Comparison of ENCODE assay signal across 1 cellular context in genomic region chr1:159653201-159653600, GRCh38.
TF ChIP-seq lines count a peak whose summit lies in the region.

No MANE protein-coding gene starts in this region.

TF ChIP-seq in SK-N-SH treated with all-trans-retinoic acid at 6 μM for 48 hours, 23 proteins besides CTCF, POLR2A, EP300 and RAD21 (continued from another document):
- TF ChIP-seq PATZ1 (CRISPR knock-in tag; IDR thresholded peaks at IDR 0.05; ENCODE audit: borderline replicate concordance) (no peak), ARNTL (CRISPR knock-in tag; IDR thresholded peaks at IDR 0.05; ENCODE audit: borderline replicate concordance, low read depth) (no peak), SNAI2 (CRISPR knock-in tag; IDR thresholded peaks at IDR 0.05) (no peak), POU6F1 (CRISPR knock-in tag; IDR thresholded peaks at IDR 0.05; ENCODE audit: borderline replicate concordance, low read depth) (no peak)
